23 cellular contexts compared by ENCODE assay signal in genomic region chr22:49031746-49032330, GRCh38.
"Had no signal": no experiment of that assay in that cellular context is flagged by ENCODE, and none has a peak within 500 bp of the region (broad histone marks: within the 10 kb centered on the region; RNA-seq: fewer than 3 reads in every experiment).

No MANE protein-coding gene starts in this region.

- H3K9me3 Mint-ChIP-seq: mesothelial cell of epicardium; natural killer cell treated with Interleukin-12 subunit alpha and Interleukin-12 subunit beta and Interleukin-15 and Interleukin-18, amount 100 ng/mL, for 72 hours had no signal

- H3K9ac ChIP-seq: neural progenitor cell had no signal

- H3K27ac ChIP-seq: left ventricle myocardium inferior, neural progenitor cell, pancreas, prostate gland, skin epidermis, stomach, testis, thyroid gland, transverse colon, upper lobe of left lung had no signal

- H3K4me3 ChIP-seq: left ventricle myocardium inferior, lung, neural progenitor cell, pancreas, prostate gland, skin epidermis, stomach, testis, thyroid gland, transverse colon, upper lobe of left lung had no signal

- H2AFZ ChIP-seq: neural progenitor cell had no signal

- H3K36me3 Mint-ChIP-seq: mesothelial cell of epicardium; natural killer cell treated with Interleukin-12 subunit alpha and Interleukin-12 subunit beta and Interleukin-15 and Interleukin-18, amount 100 ng/mL, for 72 hours; neural progenitor cell; stimulated activated memory B cell treated with anti-CD40 and anti-IgM and Interleukin-4, amounts not matched to agents 10 μg/mL and 1 μg/mL and 100 μg/mL, for 72 hours had no signal

- H3K9me3 ChIP-seq: left ventricle myocardium inferior, pancreas, prostate gland, stomach, testis, thyroid gland, transverse colon, upper lobe of left lung had no signal

- ATAC-seq: pancreas; right cardiac atrium; sciatic nerve; stimulated activated memory B cell treated with anti-CD40 and anti-IgM and Interleukin-4, amounts not matched to agents 10 μg/mL and 1 μg/mL and 100 μg/mL, for 72 hours; stimulated activated naive CD8-positive, alpha-beta T cell treated with anti-CD3 and anti-CD28 coated beads, Interleukin-15, Interleukin-2, amounts not matched to agents 100 U/mL and 50 U/mL, for 24 hours had no signal

- H3K4me3 Mint-ChIP-seq: mesothelial cell of epicardium; naive B cell; natural killer cell treated with Interleukin-12 subunit alpha and Interleukin-12 subunit beta and Interleukin-15 and Interleukin-18, amount 100 ng/mL, for 72 hours; neural progenitor cell; stimulated activated memory B cell treated with anti-CD40 and anti-IgM and Interleukin-4, amounts not matched to agents 10 μg/mL and 1 μg/mL and 100 μg/mL, for 72 hours had no signal

- H3K27ac Mint-ChIP-seq: mesothelial cell of epicardium; naive B cell; natural killer cell treated with Interleukin-12 subunit alpha and Interleukin-12 subunit beta and Interleukin-15 and Interleukin-18, amount 100 ng/mL, for 72 hours; stimulated activated memory B cell treated with anti-CD40 and anti-IgM and Interleukin-4, amounts not matched to agents 10 μg/mL and 1 μg/mL and 100 μg/mL, for 72 hours had no signal

- DNase-seq: head of caudate nucleus; hippocampal formation; left ventricle myocardium inferior; mesendoderm; naive B cell; retina; stimulated activated CD4-positive, alpha-beta T cell treated with anti-CD3 and anti-CD28 coated beads, Interleukin-4, amount 100 ng/mL, for 24 hours; stimulated activated naive CD8-positive, alpha-beta T cell treated with anti-CD3 and anti-CD28 coated beads, Interleukin-15, Interleukin-2, amounts not matched to agents 100 U/mL and 50 U/mL, for 24 hours; stomach; testis; thyroid gland; transverse colon; upper lobe of left lung had no signal

- H3K4me2 ChIP-seq: neural progenitor cell had no signal

- H3K36me3 ChIP-seq: left ventricle myocardium inferior, neural progenitor cell, pancreas, prostate gland, stomach, thyroid gland, transverse colon, upper lobe of left lung had no signal

- H3K4me1 Mint-ChIP-seq: mesothelial cell of epicardium; stimulated activated memory B cell treated with anti-CD40 and anti-IgM and Interleukin-4, amounts not matched to agents 10 μg/mL and 1 μg/mL and 100 μg/mL, for 72 hours had no signal

- H3K4me1 ChIP-seq: left ventricle myocardium inferior, neural progenitor cell, pancreas, prostate gland, stomach, testis, thyroid gland, transverse colon, upper lobe of left lung had no signal

- H3K27me3 ChIP-seq: neural progenitor cell, pancreas, testis, thyroid gland, transverse colon, upper lobe of left lung had no signal
